ENCODE assay signal across 1 cellular context in genomic region chr19:55678121-55678671, GRCh38.
TF ChIP-seq lines count a peak whose summit lies in the region.

No MANE protein-coding gene starts in this region.

TF ChIP-seq in GM23338, 12 proteins besides CTCF, POLR2A, EP300 and RAD21:
- no peak for TF ChIP-seq ZNF462 (CRISPR knock-in tag; IDR thresholded peaks at IDR 0.05)
- no peak for TF ChIP-seq EZH2 (IDR thresholded peaks at IDR 0.05; ENCODE audit: low read depth, unreplicated experiment)
- no peak for TF ChIP-seq EZH2phosphoT487 (IDR thresholded peaks at IDR 0.05; ENCODE audit: unreplicated experiment)
- TF ChIP-seq NANOG (IDR thresholded peaks at IDR 0.05; ENCODE audit: borderline replicate concordance): no peak
